In the genomic region with DNA sequence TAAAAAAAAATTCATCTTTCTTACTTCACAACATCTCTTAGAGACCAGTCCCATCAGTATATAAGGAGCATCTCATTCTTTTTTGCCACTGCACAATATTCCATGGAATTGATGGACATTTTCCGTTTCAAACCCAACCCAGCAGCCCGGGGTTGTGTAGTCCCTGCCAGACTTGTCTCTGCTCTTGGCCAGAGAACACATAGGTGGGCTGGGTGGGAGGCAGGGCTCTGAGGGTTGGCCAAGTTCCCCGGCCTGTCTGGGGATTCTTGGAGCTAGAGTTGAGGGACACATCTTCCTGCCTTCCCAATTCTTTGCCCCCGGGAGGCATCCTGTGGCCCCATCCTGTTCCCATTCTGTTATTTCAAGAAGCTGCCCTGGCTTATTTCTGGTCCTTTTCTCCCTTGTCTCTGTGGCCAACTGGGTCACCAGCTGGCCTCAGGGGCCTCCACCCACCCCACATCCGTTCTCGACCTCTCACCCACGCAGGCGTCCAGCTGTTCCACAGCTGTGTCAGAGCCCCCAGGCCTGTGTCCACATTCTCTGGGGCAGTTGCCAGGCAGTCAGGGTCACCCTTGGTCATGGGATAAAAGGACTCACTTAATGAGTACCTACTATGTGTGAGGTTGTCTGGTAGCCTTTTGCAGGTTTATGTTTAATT, we compare ENCODE assay signal across 16 cellular contexts. TPM values are rescaled to one million over a fixed set of nuclear protein-coding genes. Genes with fewer than 3 reads are reported as not detected.
DNase-seq lines count a peak whose midpoint lies in the region; ATAC-seq and TF ChIP-seq lines count a peak whose summit lies in the region.
"Had no signal": no experiment of that assay in that cellular context is flagged by ENCODE, and none has a peak within 500 bp of the region (broad histone marks: within the 10 kb centered on the region; RNA-seq: fewer than 3 reads in every experiment).

No MANE protein-coding gene starts in this region.

- H3K4me1 ChIP-seq in mucosa of descending colon (ENCODE audit: low read depth) = no peaks in the 10 kb centered on the region
- peaks cover 0 to 5% (median 0%) of the 10 kb centered on the region in 4 donors for H3K4me1 ChIP-seq in transverse colon

- peaks cover 6% of the 10 kb centered on the region for H3K4me1 Mint-ChIP-seq in activated naive CD8-positive, alpha-beta T cell treated with anti-CD3 and anti-CD28 coated beads for 36 hours
- H3K4me1 Mint-ChIP-seq in activated naive CD8-positive, alpha-beta T cell treated with anti-CD3 and anti-CD28 coated beads, Interleukin-2, amount 50 U/mL, for 24 hours = peaks cover 23% of the 10 kb centered on the region
- H3K4me1 Mint-ChIP-seq in stimulated activated naive B cell treated with anti-CD40 and anti-IgM and Interleukin-4, amounts not matched to agents 10 μg/mL and 1 μg/mL and 100 μg/mL, for 72 hours = peaks cover 4 to 6% of the 10 kb centered on the region in 2 donors

- H3K36me3 ChIP-seq in mucosa of descending colon (ENCODE audit: low read depth) (no peaks in the 10 kb centered on the region), transverse colon (no peaks in the 10 kb centered on the region)

- no peak for TF ChIP-seq POLR2A in transverse colon (IDR thresholded peaks at IDR 0.05)

- peaks cover 4% of the 10 kb centered on the region for H3K9me3 Mint-ChIP-seq in activated naive CD8-positive, alpha-beta T cell treated with anti-CD3 and anti-CD28 coated beads for 36 hours
- peaks cover 5% of the 10 kb centered on the region for H3K9me3 Mint-ChIP-seq in activated naive CD8-positive, alpha-beta T cell treated with anti-CD3 and anti-CD28 coated beads, Interleukin-2, amount 50 U/mL, for 24 hours
- H3K9me3 Mint-ChIP-seq in stimulated activated naive B cell treated with anti-CD40 and anti-IgM and Interleukin-4, amounts not matched to agents 10 μg/mL and 1 μg/mL and 100 μg/mL, for 72 hours = peaks cover 5 to 10% of the 10 kb centered on the region in 2 donors
- H3K9me3 Mint-ChIP-seq: type B pancreatic cell had no signal

- H3K36me3 Mint-ChIP-seq in activated naive CD8-positive, alpha-beta T cell treated with anti-CD3 and anti-CD28 coated beads for 36 hours = peaks cover 4% of the 10 kb centered on the region
- H3K36me3 Mint-ChIP-seq in activated naive CD8-positive, alpha-beta T cell treated with anti-CD3 and anti-CD28 coated beads, Interleukin-2, amount 50 U/mL, for 24 hours (ENCODE audit: low read depth) = no peaks in the 10 kb centered on the region
- H3K36me3 Mint-ChIP-seq in stimulated activated naive B cell treated with anti-CD40 and anti-IgM and Interleukin-4, amounts not matched to agents 10 μg/mL and 1 μg/mL and 100 μg/mL, for 72 hours = no peaks in the 10 kb centered on the region
- H3K36me3 Mint-ChIP-seq: type B pancreatic cell had no signal

- no peak for TF ChIP-seq EP300 in transverse colon (IDR thresholded peaks at IDR 0.05; ENCODE audit: low read depth)

- no peak for DNase-seq in activated naive CD8-positive, alpha-beta T cell treated with anti-CD3 and anti-CD28 coated beads for 36 hours
- no peak for DNase-seq in activated naive CD8-positive, alpha-beta T cell treated with anti-CD3 and anti-CD28 coated beads, Interleukin-2, amount 50 U/mL, for 24 hours
- DNase-seq in epidermal melanocyte (ENCODE audit: insufficient read length, low spot score) (peak; percentile 61), mucosa of descending colon (peak; percentile 48 to 61 (median 58)), transverse colon (peak; percentile 57), RWPE1 (ENCODE audit: low spot score) (no peak), HK-2 (ENCODE audit: unreplicated experiment) (no peak)
- no peak for DNase-seq in stimulated activated naive B cell treated with anti-CD40 and anti-IgM and Interleukin-4, amounts not matched to agents 10 μg/mL and 1 μg/mL and 100 μg/mL, for 72 hours
- DNase-seq: activated CD4-positive, alpha-beta T cell treated with anti-CD3 and anti-CD28 coated beads, Interleukin-2, amount 50 U/mL, for 48 hours; NCI-H1092; NCI-H2171 had no signal

- intact Hi-C loops in mucosa of descending colon (cut with DNase I, micrococcal nuclease) (no loop called here), transverse colon (cut with DNase I; ENCODE audit: low total_unique reads) (no loop called here)

- no peaks in the 10 kb centered on the region for H3K27me3 Mint-ChIP-seq in activated naive CD8-positive, alpha-beta T cell treated with anti-CD3 and anti-CD28 coated beads for 36 hours
- H3K27me3 Mint-ChIP-seq in activated naive CD8-positive, alpha-beta T cell treated with anti-CD3 and anti-CD28 coated beads, Interleukin-2, amount 50 U/mL, for 24 hours = no peaks in the 10 kb centered on the region
- H3K27me3 Mint-ChIP-seq in stimulated activated naive B cell treated with anti-CD40 and anti-IgM and Interleukin-4, amounts not matched to agents 10 μg/mL and 1 μg/mL and 100 μg/mL, for 72 hours = peaks cover 6 to 9% of the 10 kb centered on the region in 2 donors

- no peak overlapping the region for H3K4me3 Mint-ChIP-seq in activated naive CD8-positive, alpha-beta T cell treated with anti-CD3 and anti-CD28 coated beads for 36 hours
- H3K4me3 Mint-ChIP-seq in activated naive CD8-positive, alpha-beta T cell treated with anti-CD3 and anti-CD28 coated beads, Interleukin-2, amount 50 U/mL, for 24 hours = no peak overlapping the region
- no peak overlapping the region for H3K4me3 Mint-ChIP-seq in stimulated activated naive B cell treated with anti-CD40 and anti-IgM and Interleukin-4, amounts not matched to agents 10 μg/mL and 1 μg/mL and 100 μg/mL, for 72 hours
- H3K4me3 Mint-ChIP-seq: type B pancreatic cell had no signal

- no peaks in the 10 kb centered on the region for H3K27me3 ChIP-seq in transverse colon

- 63% methylated on average over 8 of the region's 8 CpGs; no CpG with 5 or more reads in 1 of the 2 donors for WGBS in transverse colon (ENCODE audit: low coverage in 1 of 2), 2 donors

- H3K4me3 ChIP-seq in mucosa of descending colon = no peak overlapping the region
- no peak overlapping the region for H3K4me3 ChIP-seq in transverse colon
- H3K4me3 ChIP-seq: SK-N-MC had no signal

- CTCF ChIA-PET in RWPE1 (lab: Yijun Ruan, JAX) = no interaction called here

- peaks cover 1% of the 10 kb centered on the region for H3K9me3 ChIP-seq in mucosa of descending colon
- no peaks in the 10 kb centered on the region for H3K9me3 ChIP-seq in transverse colon

- TF ChIP-seq CTCF in mucosa of descending colon (IDR thresholded peaks at IDR 0.05) (no peak), transverse colon (IDR thresholded peaks at IDR 0.05) (no peak), RWPE1 (conservative IDR thresholded peaks at IDR 0.05; ENCODE audit: low read depth) (no peak)

- no peak for ATAC-seq in activated naive CD8-positive, alpha-beta T cell treated with anti-CD3 and anti-CD28 coated beads, Interleukin-2, amount 50 U/mL, for 24 hours
- peak; percentile 53 for ATAC-seq in mucosa of descending colon
- no peak for ATAC-seq in stimulated activated naive B cell treated with anti-CD40 and anti-IgM and Interleukin-4, amounts not matched to agents 10 μg/mL and 1 μg/mL and 100 μg/mL, for 72 hours (replicated peaks)

- in situ Hi-C loops in transverse colon (cut with MboI; ENCODE audit: low pct_ligation_motif_present in 1 of 4, low pct_unique_long_range_greater_than_20kb in 1 of 4, low sequenced_read_pairs in 3 of 4) = no loop called here

- H3K27ac Mint-ChIP-seq in activated naive CD8-positive, alpha-beta T cell treated with anti-CD3 and anti-CD28 coated beads for 36 hours = peak overlapping the region; percentile 36
- no peak overlapping the region for H3K27ac Mint-ChIP-seq in activated naive CD8-positive, alpha-beta T cell treated with anti-CD3 and anti-CD28 coated beads, Interleukin-2, amount 50 U/mL, for 24 hours
- H3K27ac Mint-ChIP-seq in stimulated activated naive B cell treated with anti-CD40 and anti-IgM and Interleukin-4, amounts not matched to agents 10 μg/mL and 1 μg/mL and 100 μg/mL, for 72 hours = no peak overlapping the region
- H3K27ac Mint-ChIP-seq: activated T-helper 2 cell treated with anti-CD3 and anti-CD28 coated beads, Interferon-gamma antibody, Interleukin-2, Interleukin-4, amounts not matched to agents 10 μg/mL and 5 μg/mL and 100 μg/mL, durations not matched to agents 14 hours and 24 hours and 36 hours; type B pancreatic cell had no signal

- POLR2A ChIA-PET in RWPE1 (lab: Yijun Ruan, JAX; ENCODE audit: low non-redundant PET) = no interaction called here

- peak overlapping the region; percentile 28 to 58 (median 34) for H3K27ac ChIP-seq in transverse colon
- no peak overlapping the region for H3K27ac ChIP-seq in RWPE1
- H3K27ac ChIP-seq: SK-N-MC had no signal

RNA-seq across cellular contexts. Expression of gene CCDC63, which starts 52.0 kb away (rescaled TPM):
- total RNA-seq in activated naive CD8-positive, alpha-beta T cell treated with anti-CD3 and anti-CD28 coated beads for 36 hours = not detected
- not detected for total RNA-seq in mucosa of descending colon
- not detected for total RNA-seq in transverse colon
- total RNA-seq: activated T-helper 2 cell treated with anti-CD3 and anti-CD28 coated beads, Interferon-gamma antibody, Interleukin-2, Interleukin-4, amounts not matched to agents 10 μg/mL and 5 μg/mL and 100 μg/mL, durations not matched to agents 14 hours and 24 hours and 36 hours; frontal cortex; mononuclear cell had no signal

RNA-seq across cellular contexts. Expression of gene PPP1CC, which starts 52.1 kb away (rescaled TPM):
- 100 to 1,000 TPM; 260 to 270 TPM for total RNA-seq in activated naive CD8-positive, alpha-beta T cell treated with anti-CD3 and anti-CD28 coated beads for 36 hours
- total RNA-seq in mucosa of descending colon (100 to 1,000 TPM; 145 to 171 (median 161) TPM), transverse colon (100 to 1,000 TPM; 156 to 759 (median 244) TPM)

Comparison
In these comparisons a context has a peak if more than half of its experiments do, and no peak if none do; other contexts are left out.
1. DNase-seq: peak in epidermal melanocyte (single experiment), mucosa of descending colon (3 of 3) and transverse colon (single experiment); none in activated naive CD8-positive, alpha-beta T cell treated with anti-CD3 and anti-CD28 coated beads for 36 hours (single experiment), activated naive CD8-positive, alpha-beta T cell treated with anti-CD3 and anti-CD28 coated beads, Interleukin-2, amount 50 U/mL, for 24 hours (single experiment), RWPE1 (single experiment), HK-2 (single experiment) and stimulated activated naive B cell treated with anti-CD40 and anti-IgM and Interleukin-4, amounts not matched to agents 10 μg/mL and 1 μg/mL and 100 μg/mL, for 72 hours (single experiment).